ENCODE assay signal across 17 cellular contexts in genomic region chr21:44702111-44702972, GRCh38. TPM values are rescaled to one million over a fixed set of nuclear protein-coding genes. Genes with fewer than 3 reads are reported as not detected.
A peak's percentile ranks its signal among the peaks of the same experiment; 100 is the strongest.
DNase-seq lines count a peak whose midpoint lies in the region; ATAC-seq and TF ChIP-seq lines count a peak whose summit lies in the region.
"Had no signal": no experiment of that assay in that cellular context is flagged by ENCODE, and none has a peak within 500 bp of the region (broad histone marks: within the 10 kb centered on the region; RNA-seq: fewer than 3 reads in every experiment).

No MANE protein-coding gene starts in this region.

- H3K4me3 ChIP-seq in mesendoderm (ENCODE audit: low read length) = no peak overlapping the region
- H3K4me3 ChIP-seq: right lobe of liver had no signal

- peaks cover 72% of the 10 kb centered on the region for H3K27me3 Mint-ChIP-seq in chondrocyte (ENCODE audit: low read depth)

- no peak overlapping the region for H3K27ac Mint-ChIP-seq in chondrocyte (ENCODE audit: unreplicated experiment)

- H2BK120ac ChIP-seq in mesendoderm (ENCODE audit: low read depth, low read length) = no peak overlapping the region

- H3K36me3 ChIP-seq in mesendoderm (ENCODE audit: control insufficient read depth, insufficient read depth, low read length) = no peaks in the 10 kb centered on the region
- H3K36me3 ChIP-seq: neutrophil, right lobe of liver had no signal

- no peak overlapping the region for H3K4ac ChIP-seq in mesendoderm (ENCODE audit: low read depth, low read length)

- peaks cover 14% of the 10 kb centered on the region for H3K4me1 Mint-ChIP-seq in chondrocyte (ENCODE audit: low read depth)

- no peak overlapping the region for H3K27ac ChIP-seq in mesendoderm (ENCODE audit: low read depth, low read length)
- H3K27ac ChIP-seq: neutrophil, right lobe of liver had no signal

- no peak for TF ChIP-seq CTCF in chondrocyte (IDR thresholded peaks at IDR 0.05)

- peaks cover 10% of the 10 kb centered on the region for H3K79me2 ChIP-seq in mesendoderm (ENCODE audit: control insufficient read depth, insufficient read depth, low read length)

- DNase-seq in COLO668 (lab: John Stamatoyannopoulos, UW; ENCODE audit: unreplicated experiment) = peak; percentile 67
- DNase-seq in DMS 273 treated with DMSO at 0.1 percent for 48 hours (lab: John Stamatoyannopoulos, UW) = peak; percentile 74
- peak; percentile 93 for DNase-seq in NCI-H69 (lab: John Stamatoyannopoulos, UW)
- no peak for DNase-seq in mesendoderm
- no peak for DNase-seq in effector CD8-positive, alpha-beta T cell (lab: John Stamatoyannopoulos, UW)
- DNase-seq in chondrocyte (ENCODE audit: low spot score) = no peak
- DNase-seq: activated gamma-delta T cell treated with Interleukin-2 at 50 U/mL for 16 hours; amygdala; central memory CD4-positive, alpha-beta T cell; hypothalamus; midbrain; NCI-H1930; NCI-H82; stimulated activated CD4-positive, alpha-beta T cell treated with anti-CD3 and anti-CD28 coated beads, Interleukin-1b, Interleukin-23, amount 100 ng/mL, for 48 hours had no signal

- H3K79me1 ChIP-seq in mesendoderm (ENCODE audit: low read length) = peaks cover 10% of the 10 kb centered on the region

- peak overlapping the region; percentile 50 for H3K23ac ChIP-seq in mesendoderm (ENCODE audit: low read length)

- no peak overlapping the region for H3K4me2 ChIP-seq in mesendoderm (ENCODE audit: low read length)

- peaks cover 1% of the 10 kb centered on the region for H3K36me3 Mint-ChIP-seq in chondrocyte (ENCODE audit: low read depth)

- peak overlapping the region; percentile 87 for H2AK5ac ChIP-seq in mesendoderm (ENCODE audit: low read length)

- H3K27me3 ChIP-seq in mesendoderm (ENCODE audit: insufficient read depth, low read length, poor library complexity) = no peaks in the 10 kb centered on the region

- H3K56ac ChIP-seq in mesendoderm (ENCODE audit: low read length) = peak overlapping the region; percentile 78

- peaks cover 21% of the 10 kb centered on the region for H3K4me1 ChIP-seq in mesendoderm (ENCODE audit: control insufficient read depth, low read depth, low read length)
- H3K4me1 ChIP-seq: right lobe of liver had no signal

- no CpG with 5 or more reads among the region's 22 CpGs for WGBS in mesendoderm (ENCODE audit: extremely low coverage, insufficient coverage, low lambda C conversion rate)

- ATAC-seq in GM18511 (IDR thresholded peaks at IDR 0.05; ENCODE audit: unreplicated experiment) = no peak
- ATAC-seq: right lobe of liver had no signal

- H2BK15ac ChIP-seq in mesendoderm (replicated peaks; ENCODE audit: low read depth) = no peak overlapping the region

- no peak overlapping the region for H4K5ac ChIP-seq in mesendoderm (ENCODE audit: low read length)

- H3K9me3 Mint-ChIP-seq in chondrocyte (ENCODE audit: low read depth) = peaks cover 3% of the 10 kb centered on the region

- peak overlapping the region; percentile 51 for H2BK5ac ChIP-seq in mesendoderm (ENCODE audit: low read length)

- peak overlapping the region; percentile 37 for H3K9ac ChIP-seq in mesendoderm (ENCODE audit: low read length)

- H3K4me3 Mint-ChIP-seq in chondrocyte (ENCODE audit: unreplicated experiment) = no peak overlapping the region

- peak overlapping the region; percentile 42 for H3K18ac ChIP-seq in mesendoderm (ENCODE audit: low read length)

- H4K8ac ChIP-seq in mesendoderm (ENCODE audit: low read depth, low read length) = no peak overlapping the region

RNA-seq across cellular contexts. Expression of gene KRTAP10-12, which starts 5.4 kb away (rescaled TPM):
- not detected for polyA plus RNA-seq in mesendoderm (2013, experiment 1 of 2)
- 0.04 TPM for polyA plus RNA-seq in mesendoderm (2013, experiment 2 of 2)
- total RNA-seq in chondrocyte = not detected in 3 replicates
- total RNA-seq: right lobe of liver had no signal

RNA-seq across cellular contexts. Expression of gene TSPEAR, which starts 9.0 kb away (rescaled TPM):
- polyA plus RNA-seq in mesendoderm (2013, experiment 1 of 2) = 1.7 TPM
- polyA plus RNA-seq in mesendoderm (2013, experiment 2 of 2) = 1.5 TPM
- total RNA-seq in chondrocyte = 0.15 to 0.38 TPM in 2 of 3 replicates, not detected in the other
- total RNA-seq: right lobe of liver had no signal

RNA-seq across cellular contexts. Expression of gene KRTAP12-1, which starts 20.4 kb away (rescaled TPM):
- polyA plus RNA-seq in mesendoderm (2013, experiment 1 of 2) = 0.18 TPM
- 0.20 TPM for polyA plus RNA-seq in mesendoderm (2013, experiment 2 of 2)
- not detected in 3 replicates for total RNA-seq in chondrocyte
- total RNA-seq: right lobe of liver had no signal

RNA-seq across cellular contexts. Expression of gene KRTAP12-2, which starts 35.6 kb away (rescaled TPM):
- not detected for polyA plus RNA-seq in mesendoderm (2013, experiment 1 of 2)
- polyA plus RNA-seq in mesendoderm (2013, experiment 2 of 2) = not detected
- not detected in 3 replicates for total RNA-seq in chondrocyte
- total RNA-seq: right lobe of liver had no signal

RNA-seq across cellular contexts. Expression of gene KRTAP12-3, which starts 44.6 kb away (rescaled TPM):
- not detected for polyA plus RNA-seq in mesendoderm (2013, experiment 1 of 2)
- not detected for polyA plus RNA-seq in mesendoderm (2013, experiment 2 of 2)
- total RNA-seq in chondrocyte = not detected in 3 replicates
- total RNA-seq: right lobe of liver had no signal

Comparison
In these comparisons a context has a peak if more than half of its experiments do, and no peak if none do; other contexts are left out.
1. DNase-seq: peak in COLO668 (single experiment), DMS 273 treated with DMSO at 0.1 percent for 48 hours (single experiment) and NCI-H69 (single experiment); none in mesendoderm (single experiment), effector CD8-positive, alpha-beta T cell (single experiment) and chondrocyte (single experiment).